In the genomic region with DNA sequence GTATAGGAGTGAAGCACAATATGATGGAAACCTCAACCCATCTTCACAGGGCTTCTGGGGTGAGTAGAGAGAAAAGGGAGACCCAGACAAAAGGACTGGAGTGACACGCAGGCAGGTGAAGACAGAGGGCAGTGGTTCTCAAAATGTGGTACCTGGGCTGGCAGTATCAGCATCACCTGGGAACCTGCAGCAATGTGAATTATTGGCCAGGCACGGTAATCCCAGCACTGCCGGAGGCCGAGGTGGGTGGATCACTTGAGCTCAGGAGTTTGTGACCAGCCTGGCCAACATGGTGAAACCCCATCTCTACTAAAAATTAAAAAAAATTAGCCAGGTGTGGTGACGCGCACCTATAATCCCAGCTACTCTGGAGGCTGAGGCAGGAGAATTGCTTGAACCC, we compare ENCODE assay signal across 15 cellular contexts. TPM values are rescaled to one million over a fixed set of nuclear protein-coding genes. Genes with fewer than 3 reads are reported as not detected.
DNase-seq lines count a peak whose midpoint lies in the region; ATAC-seq, FAIRE-seq and TF ChIP-seq lines count a peak whose summit lies in the region.
"Not testable (repeated sequence)": the region's sequence is repeated elsewhere in the genome, so short reads cannot be mapped to it uniquely, and the experiment has no call there.
"Had no signal": no experiment of that assay in that cellular context is flagged by ENCODE, and none has a peak within 500 bp of the region (broad histone marks: within the 10 kb centered on the region; RNA-seq: fewer than 3 reads in every experiment).

No MANE protein-coding gene starts in this region.

- not testable (repeated sequence) for H4K91ac ChIP-seq in H1 (replicated peaks; ENCODE audit: insufficient read length, low read length)

- H4K5ac ChIP-seq in H1 (ENCODE audit: insufficient read length, low read depth, low read length) = not testable (repeated sequence)

- TF ChIP-seq RAD21 in H1 (IDR thresholded peaks at IDR 0.05 in 1 of 2, conservative IDR thresholded peaks at IDR 0.05 in 1 of 2; ENCODE audit: low read depth in 2 of 2, low read length in 2 of 2) = peak in 1 of 2 experiments; percentile 26; a peak in 2 of 4 replicates

- H3K18ac ChIP-seq in H1 (ENCODE audit: extremely low read depth, low read length) = not testable (repeated sequence)

- not testable (repeated sequence) for H3K23me2 ChIP-seq in H1 (ENCODE audit: low read depth, low read length)

- not testable (repeated sequence) for H3K27ac ChIP-seq in GM23338 (ENCODE audit: low read depth); PC-3 (ENCODE audit: low read length); H1 (ENCODE audit: low read depth, low read length); kidney (ENCODE audit: low read depth in 2 of 2, low read length in 2 of 2)

- TF ChIP-seq CTCF in GM23338 (conservative IDR thresholded peaks at IDR 0.05; ENCODE audit: low read depth in 2 of 2) = peak; percentile 15 to 43; a peak in 3 of 4 replicates
- not testable (repeated sequence) for TF ChIP-seq CTCF in PC-3 (conservative IDR thresholded peaks at IDR 0.05; ENCODE audit: low read depth, low read length); WTC11 (IDR thresholded peaks at IDR 0.05); kidney (IDR thresholded peaks at IDR 0.05; ENCODE audit: borderline replicate concordance, extremely low read depth, insufficient read depth)
- peak in 2 of 3 experiments; percentile 39 to 41; a peak in 3 of 4 replicates for TF ChIP-seq CTCF in H1 (IDR thresholded peaks at IDR 0.05; ENCODE audit: control extremely low read depth in 1 of 3, insufficient read depth in 1 of 3, low read depth in 1 of 3, low read length in 3 of 3)
- peak; percentile 26 for TF ChIP-seq CTCF in epithelial cell of esophagus (IDR thresholded peaks at IDR 0.05; ENCODE audit: insufficient read depth, low read depth, low read length, missing control alignments)

- not testable (repeated sequence) for H2BK15ac ChIP-seq in H1 (ENCODE audit: low read length)

- not testable (repeated sequence) for H3K9me3 ChIP-seq in PC-3 (ENCODE audit: low read length); H1 (ENCODE audit: insufficient read depth in 2 of 2, low read depth in 1 of 2, low read length in 1 of 2); kidney (ENCODE audit: control insufficient read depth in 1 of 2, low read length in 2 of 2)

- not testable (repeated sequence) for H2BK12ac ChIP-seq in H1 (ENCODE audit: low read depth, low read length)

- CTCF ChIA-PET in PC-3 (lab: Charles Lee) = not testable (repeated sequence)
- CTCF ChIA-PET in WTC11 (lab: Charles Lee) = interaction anchor here (1.0 kb wide), 1 partner anchor 24 kb away, joined by 3 read pairs; no protein-coding TSS in a partner anchor
- CTCF ChIA-PET in H1 (lab: Charles Lee; ENCODE audit: partially characterized antibody) = interaction anchor here (1.0 kb wide), 1 partner anchor 23 kb away, joined by 3 read pairs; no protein-coding TSS in a partner anchor

- not testable (repeated sequence) for H3K4me1 Mint-ChIP-seq in GM23338, WTC11

- not testable (repeated sequence) for H3K36me3 ChIP-seq in GM23338 (ENCODE audit: insufficient read depth); PC-3 (ENCODE audit: low read depth, low read length); H1 (ENCODE audit: control insufficient read depth in 2 of 4, insufficient read depth in 4 of 4, low read length in 3 of 4); kidney (ENCODE audit: control insufficient read depth in 1 of 2, insufficient read depth in 2 of 2, low read length in 2 of 2)

- TF ChIP-seq EP300 in H1 (IDR thresholded peaks at IDR 0.05; ENCODE audit: borderline replicate concordance in 1 of 2, low read depth in 2 of 2, low read length in 2 of 2) = not testable (repeated sequence)

- intact Hi-C loops in PC-3 (cut with micrococcal nuclease); kidney (cut with DNase I): not testable (repeated sequence)

- WGBS in H1 (ENCODE audit: extremely low coverage in 1 of 2, insufficient coverage in 1 of 2, insufficient read length in 1 of 2, insufficient replicate concordance in 2 of 2, low coverage in 1 of 2, low lambda C conversion rate in 2 of 2, missing lambda C conversion rate in 1 of 2), 2 experiments = 89% methylated on average over 6 of the region's 6 CpGs; no CpG with 5 or more reads in 1 of the 2 experiments

- not testable (repeated sequence) for H2AK5ac ChIP-seq in H1 (ENCODE audit: low read depth, low read length)

- not testable (repeated sequence) for H2AFZ ChIP-seq in GM23338; PC-3 (ENCODE audit: low read length); H1 (ENCODE audit: low read length)

- H3K14ac ChIP-seq in H1 (ENCODE audit: insufficient read length) = not testable (repeated sequence)

- ATAC-seq in GM23338 = peak; percentile 44; the same call in 2 of the 3 replicates
- peak; percentile 51 for ATAC-seq in PC-3
- ATAC-seq in WTC11 = peak; percentile 29; the same call in 1 of the 2 replicates

- not testable (repeated sequence) for TF ChIP-seq POLR2A in H1 (IDR thresholded peaks at IDR 0.05; ENCODE audit: control extremely low read depth in 1 of 2, low read depth in 2 of 2, low read length in 2 of 2)

- not testable (repeated sequence) for FAIRE-seq in H1 (lab: Jason Lieb, UNC); kidney (lab: Jason Lieb, UNC)

- POLR2A ChIA-PET in PC-3 (lab: Charles Lee; ENCODE audit: unreplicated experiment); H1 (lab: Charles Lee; ENCODE audit: partially characterized antibody): not testable (repeated sequence)
- POLR2A ChIA-PET in WTC11 (lab: Charles Lee) = interaction anchor here (0.6 kb wide), 1 partner anchor 17 kb away, joined by 3 read pairs; no protein-coding TSS in a partner anchor

- H3K56ac ChIP-seq in H1 (replicated peaks; ENCODE audit: insufficient read length, low read depth, low read length) = not testable (repeated sequence)

- not testable (repeated sequence) for H2BK20ac ChIP-seq in H1 (ENCODE audit: low read length)

- H3K27me3 Mint-ChIP-seq in GM23338 (ENCODE audit: insufficient read depth, low read depth, poor library complexity); WTC11 (ENCODE audit: low read depth): not testable (repeated sequence)

- not testable (repeated sequence) for H3F3A ChIP-seq in GM23338 (replicated peaks; ENCODE audit: low read depth); PC-3 (ENCODE audit: low read length, unreplicated experiment)

- not testable (repeated sequence) for H3K36me3 Mint-ChIP-seq in GM23338 (ENCODE audit: low read depth); WTC11

- not testable (repeated sequence) for H3K9ac ChIP-seq in PC-3 (ENCODE audit: low read length); H1 (replicated peaks in 1 of 4; ENCODE audit: extremely low read depth in 1 of 4, low read depth in 3 of 4, low read length in 3 of 4); kidney (ENCODE audit: low read length in 2 of 2)

- not testable (repeated sequence) for H2BK5ac ChIP-seq in H1 (ENCODE audit: low read depth, low read length)

- not testable (repeated sequence) for H3K4me1 ChIP-seq in GM23338 (ENCODE audit: insufficient read depth); PC-3 (ENCODE audit: insufficient read depth, low read length); H1 (replicated peaks in 1 of 4; ENCODE audit: control insufficient read depth in 3 of 4, insufficient read depth in 4 of 4, low read length in 3 of 4); kidney (ENCODE audit: control insufficient read depth in 1 of 2, insufficient read depth in 1 of 2, low read depth in 1 of 2, low read length in 2 of 2)

- H2BK120ac ChIP-seq in H1 (replicated peaks; ENCODE audit: low read depth, low read length) = not testable (repeated sequence)

- H3K4ac ChIP-seq in H1 (replicated peaks; ENCODE audit: insufficient read length, low read depth, low read length) = not testable (repeated sequence)

- H3K27ac Mint-ChIP-seq in GM23338, WTC11: not testable (repeated sequence)

- not testable (repeated sequence) for H3K23ac ChIP-seq in H1 (ENCODE audit: insufficient read length)

- not testable (repeated sequence) for H3K9me2 ChIP-seq in GM23338 (ENCODE audit: insufficient read depth); PC-3 (replicated peaks; ENCODE audit: low read length)

- H3K79me1 ChIP-seq in H1 (ENCODE audit: low read depth, low read length) = not testable (repeated sequence)

- not testable (repeated sequence) for H3K79me2 ChIP-seq in GM23338 (replicated peaks; ENCODE audit: insufficient read depth); PC-3 (ENCODE audit: low read length); H1 (ENCODE audit: control insufficient read depth in 1 of 2, insufficient read depth in 2 of 2, low read length in 2 of 2)

- not testable (repeated sequence) for H3K9me3 Mint-ChIP-seq in GM23338, WTC11

- not testable (repeated sequence) for H3K4me3 Mint-ChIP-seq in GM23338, WTC11

- not testable (repeated sequence) for H3K27me3 ChIP-seq in GM23338 (ENCODE audit: insufficient read depth); PC-3 (ENCODE audit: low read length); H1 (replicated peaks in 1 of 4; ENCODE audit: control insufficient read depth in 3 of 4, extremely low read depth in 1 of 4, insufficient read depth in 3 of 4, low read length in 3 of 4)

- H3K4me3 ChIP-seq in GM23338; PC-3 (ENCODE audit: low read length); H1 (ENCODE audit: extremely low read depth in 1 of 4, insufficient read depth in 2 of 4, low read depth in 3 of 4, low read length in 4 of 4); epithelial cell of esophagus (ENCODE audit: low read length); kidney (ENCODE audit: low read length in 2 of 2): not testable (repeated sequence)

- H4K8ac ChIP-seq in H1 (ENCODE audit: extremely low read depth, insufficient read depth, low read length) = not testable (repeated sequence)

- not testable (repeated sequence) for H4K20me1 ChIP-seq in GM23338 (replicated peaks; ENCODE audit: insufficient read depth); PC-3 (ENCODE audit: low read length); H1 (replicated peaks in 1 of 2; ENCODE audit: control insufficient read depth in 1 of 2, insufficient read depth in 2 of 2, low read length in 2 of 2)

- H3K4me2 ChIP-seq in GM23338; PC-3 (ENCODE audit: low read length); H1 (ENCODE audit: insufficient read depth in 1 of 2, low read depth in 2 of 2, low read length in 2 of 2): not testable (repeated sequence)

- not testable (repeated sequence) for BruUV-seq in PC-3 (replicated peaks; lab: Mats Ljungman, UMichigan)

- DNase-seq in GM23338 (ENCODE audit: low spot score) (peak; percentile 21), HT-29 (ENCODE audit: low spot score) (peak; percentile 33), epithelial cell of esophagus (ENCODE audit: low read depth) (peak; percentile 19), kidney (peak; percentile 7)
- not testable (repeated sequence) for DNase-seq in PC-3; WTC11 (ENCODE audit: low spot score); H1 (ENCODE audit: low read depth in 1 of 2, low spot score in 2 of 2)

RNA-seq across cellular contexts. Expression of a gene that starts 5.3 kb away (rescaled TPM):
- not detected in 2 replicates for total RNA-seq in GM23338 (2014; rRNA removed; shearing (Covaris generic))
- polyA plus RNA-seq in GM23338 (2016; fragmentation: Nextera tagmentation; extraction: Ambion mirVana) (not detected in 2 replicates), H1 (2011; rRNA removed) (not detected in 2 replicates), kidney (ENCODE audit: insufficient read depth, low read depth, low replicate concordance) (not detected)
- 0.81 TPM in 1 of 2 replicates, not detected in the other for total RNA-seq in HT-29 (2014; rRNA removed; shearing (Covaris generic))
- total RNA-seq in PC-3 (2014; rRNA removed) (not detected in 2 replicates), WTC11 (2021) (4.4 to 6.7 TPM (median 5.0 TPM) in 3 replicates), kidney (not detected)
- total RNA-seq in H1 (2021; fragmentation: NEBNext Ultra II Directional; extraction: Animal tissue kit (Norgen Biotek cat#: 25700)) = not detected in 2 replicates
- not detected for polyA plus RNA-seq in H1 (2011; cell fraction: cytosol; rRNA removed)
- polyA plus RNA-seq in H1 (2011; cell fraction: nucleus; rRNA removed) = not detected
- not detected in 4 replicates for polyA plus RNA-seq in H1 (2012, experiment 1 of 2)
- not detected for polyA plus RNA-seq in H1 (2012, experiment 2 of 2)
- polyA plus RNA-seq in H1 (2013, experiment 1 of 2) = not detected
- polyA plus RNA-seq in H1 (2013, experiment 2 of 2) = not detected
- not detected in 2 replicates for polyA minus RNA-seq in H1 (2011; rRNA and poly(A)+ RNA removed)
- not detected for polyA minus RNA-seq in H1 (2011; cell fraction: cytosol; rRNA and poly(A)+ RNA removed)
- not detected for polyA minus RNA-seq in H1 (2011; cell fraction: nucleus; rRNA and poly(A)+ RNA removed)
- total RNA-seq: Caco-2; CD4-positive, alpha-beta T cell; Daoy; HFFc6; IMR-90 had no signal
- polyA plus RNA-seq: A549, BJ, IMR-90, K562 had no signal

RNA-seq across cellular contexts. Expression of a gene that starts 19.3 kb away (rescaled TPM):
- total RNA-seq in GM23338 (2014; rRNA removed; shearing (Covaris generic)) = not detected in 2 replicates
- not detected in 2 replicates for polyA plus RNA-seq in GM23338 (2016; fragmentation: Nextera tagmentation; extraction: Ambion mirVana)
- total RNA-seq in HT-29 (2014; rRNA removed; shearing (Covaris generic)) = 0.13 TPM in 1 of 2 replicates, not detected in the other
- not detected in 2 replicates for total RNA-seq in PC-3 (2014; rRNA removed)
- total RNA-seq in WTC11 (2021) = 7.2 to 9.6 TPM (median 8.0 TPM) in 3 replicates
- total RNA-seq in H1 (2021; fragmentation: NEBNext Ultra II Directional; extraction: Animal tissue kit (Norgen Biotek cat#: 25700)) = not detected in 2 replicates
- 0.09 TPM in 1 of 2 replicates, not detected in the other for polyA plus RNA-seq in H1 (2011; rRNA removed)
- polyA plus RNA-seq in H1 (2011; cell fraction: cytosol; rRNA removed) = not detected
- polyA plus RNA-seq in H1 (2011; cell fraction: nucleus; rRNA removed) = not detected
- not detected in 4 replicates for polyA plus RNA-seq in H1 (2012, experiment 1 of 2)
- not detected for polyA plus RNA-seq in H1 (2012, experiment 2 of 2)
- not detected for polyA plus RNA-seq in H1 (2013, experiment 1 of 2)
- polyA plus RNA-seq in H1 (2013, experiment 2 of 2) = not detected
- polyA minus RNA-seq in H1 (2011; rRNA and poly(A)+ RNA removed) = not detected in 2 replicates
- polyA minus RNA-seq in H1 (2011; cell fraction: cytosol; rRNA and poly(A)+ RNA removed) = not detected
- not detected for polyA minus RNA-seq in H1 (2011; cell fraction: nucleus; rRNA and poly(A)+ RNA removed)
- total RNA-seq in kidney = not detected
- not detected for polyA plus RNA-seq in kidney (ENCODE audit: insufficient read depth, low read depth, low replicate concordance)
- total RNA-seq: Caco-2; CD4-positive, alpha-beta T cell; Daoy; HFFc6; IMR-90 had no signal
- polyA plus RNA-seq: A549, BJ, IMR-90, K562 had no signal

RNA-seq across cellular contexts. Expression of a gene that starts 45.0 kb away (rescaled TPM):
- total RNA-seq in GM23338 (2014; rRNA removed; shearing (Covaris generic)) = 47.8 and 70.8 TPM in 2 replicates
- polyA plus RNA-seq in GM23338 (2016; fragmentation: Nextera tagmentation; extraction: Ambion mirVana) (13.3 and 14.9 TPM in 2 replicates), H1 (2011; rRNA removed) (17.8 and 27.7 TPM in 2 replicates), kidney (ENCODE audit: insufficient read depth, low read depth, low replicate concordance) (60.4 TPM)
- total RNA-seq in HT-29 (2014; rRNA removed; shearing (Covaris generic)) = 163 and 235 TPM in 2 replicates
- total RNA-seq in PC-3 (2014; rRNA removed) (35.1 and 56.0 TPM in 2 replicates), WTC11 (2021) (120 to 127 TPM (median 120 TPM) in 3 replicates), kidney (510 TPM)
- 108 and 111 TPM in 2 replicates for total RNA-seq in H1 (2021; fragmentation: NEBNext Ultra II Directional; extraction: Animal tissue kit (Norgen Biotek cat#: 25700))
- polyA plus RNA-seq in H1 (2011; cell fraction: cytosol; rRNA removed) = 17.0 TPM
- 113 TPM for polyA plus RNA-seq in H1 (2011; cell fraction: nucleus; rRNA removed)
- 41.0 to 91.2 TPM (median 79.8 TPM) in 4 replicates for polyA plus RNA-seq in H1 (2012, experiment 1 of 2)
- polyA plus RNA-seq in H1 (2012, experiment 2 of 2) = 63.7 TPM
- polyA plus RNA-seq in H1 (2013, experiment 1 of 2) = 65.5 TPM
- 40.5 TPM for polyA plus RNA-seq in H1 (2013, experiment 2 of 2)
- 27.8 and 28.3 TPM in 2 replicates for polyA minus RNA-seq in H1 (2011; rRNA and poly(A)+ RNA removed)
- 68.4 TPM for polyA minus RNA-seq in H1 (2011; cell fraction: cytosol; rRNA and poly(A)+ RNA removed)
- polyA minus RNA-seq in H1 (2011; cell fraction: nucleus; rRNA and poly(A)+ RNA removed) = 87.7 TPM
